ENCODE assay signal across 8 cellular contexts in the genomic region with DNA sequence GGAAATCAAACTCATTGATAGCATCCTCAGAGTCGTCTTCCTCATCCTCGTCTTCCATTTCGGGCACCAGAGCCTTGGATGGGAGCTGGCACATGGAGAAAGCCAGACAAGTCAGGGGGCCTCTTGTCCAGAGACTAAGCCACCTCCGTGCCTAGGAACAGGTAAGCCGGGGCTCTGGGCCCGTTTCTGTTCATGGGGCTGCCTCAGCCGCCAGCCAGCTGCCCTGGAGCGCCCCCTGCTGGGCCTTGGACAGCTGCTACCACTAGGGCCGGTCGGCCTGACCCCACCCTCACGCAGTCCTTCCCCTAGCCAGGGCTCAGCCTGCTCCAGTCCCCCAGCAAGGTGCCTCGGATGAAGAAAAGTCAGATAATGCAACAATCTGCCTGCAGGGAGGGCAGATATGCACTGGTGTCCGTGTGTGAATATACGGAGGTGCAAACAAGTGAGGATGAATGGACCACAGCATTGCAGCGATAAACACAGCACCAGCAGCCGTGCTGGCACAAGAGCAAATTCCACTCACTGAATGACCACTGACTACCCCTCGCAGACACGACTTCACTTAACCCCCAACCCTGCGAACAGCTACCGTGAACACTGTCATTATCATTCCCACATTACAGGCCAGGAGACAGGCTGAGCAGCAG. TPM values are rescaled to one million over a fixed set of nuclear protein-coding genes. Genes with fewer than 3 reads are reported as not detected.
DNase-seq lines count a peak whose midpoint lies in the region; ATAC-seq, FAIRE-seq and TF ChIP-seq lines count a peak whose summit lies in the region.

No MANE protein-coding gene starts in this region.

- intact Hi-C loops in left ventricle myocardium inferior (cut with micrococcal nuclease) = no loop called here

- peak overlapping the region; percentile 77 for H3K27ac ChIP-seq in left ventricle myocardium inferior (replicated peaks)
- H3K27ac ChIP-seq in small intestine (ENCODE audit: low read depth in 1 of 2, low read length in 1 of 2) = no peak overlapping the region

- H3K9me3 ChIP-seq in BE2C = no peaks in the 10 kb centered on the region
- no peaks in the 10 kb centered on the region for H3K9me3 ChIP-seq in left ventricle myocardium inferior (replicated peaks)
- no peaks in the 10 kb centered on the region for H3K9me3 ChIP-seq in small intestine (ENCODE audit: control insufficient read depth, low read depth)

- peak; percentile 86 for DNase-seq in BE2C
- DNase-seq in HFF-Myc (ENCODE audit: extremely low read depth, low read depth) = no peak
- DNase-seq in SW480 (ENCODE audit: low spot score) = peak; percentile 49
- DNase-seq in activated naive CD8-positive, alpha-beta T cell treated with anti-CD3 and anti-CD28 coated beads, Interleukin-2, amount 50 U/mL, for 16 hours (ENCODE audit: low read depth, low spot score) = peak; percentile 59
- DNase-seq in left ventricle myocardium inferior = peak; percentile 80
- DNase-seq in small intestine = peak; percentile 69

- H3K4me3 ChIP-seq in BE2C (ENCODE audit: low read depth, low read length) = no peak overlapping the region
- H3K4me3 ChIP-seq in HFF-Myc (replicated peaks; ENCODE audit: low read depth, low read length) = no peak overlapping the region
- peak overlapping the region; percentile 1 for H3K4me3 ChIP-seq in left ventricle myocardium inferior
- no peak overlapping the region for H3K4me3 ChIP-seq in small intestine (ENCODE audit: low read depth in 1 of 2, low read length in 2 of 2)

- H3K4me1 ChIP-seq in BE2C = no peaks in the 10 kb centered on the region
- peaks cover 51% of the 10 kb centered on the region for H3K4me1 ChIP-seq in left ventricle myocardium inferior
- H3K4me1 ChIP-seq in small intestine (ENCODE audit: control insufficient read depth in 2 of 2, insufficient read depth in 1 of 2, low read depth in 1 of 2, low read length in 1 of 2) = no peaks in the 10 kb centered on the region

- FAIRE-seq in small intestine (lab: Jason Lieb, UNC) = no peak

- WGBS in small intestine, 3 donors = 38 to 42% (median 40%) methylated on average over 19 to 20 of the region's 20 CpGs

- H3K36me3 ChIP-seq in BE2C (peaks cover 89% of the 10 kb centered on the region), left ventricle myocardium inferior (peaks cover 94% of the 10 kb centered on the region), small intestine (ENCODE audit: control insufficient read depth in 2 of 2, insufficient read depth in 2 of 2, low read length in 2 of 2) (peaks cover 19 to 42% of the 10 kb centered on the region in 2 donors)

- H3K27me3 ChIP-seq in BE2C (no peaks in the 10 kb centered on the region), left ventricle myocardium inferior (ENCODE audit: low read depth) (no peaks in the 10 kb centered on the region), small intestine (ENCODE audit: control insufficient read depth in 2 of 2, insufficient read depth in 2 of 2, low read length in 2 of 2) (no peaks in the 10 kb centered on the region)

- ATAC-seq in HG03439 (IDR thresholded peaks at IDR 0.05; ENCODE audit: unreplicated experiment) = no peak
- ATAC-seq in GM19467 (IDR thresholded peaks at IDR 0.05; ENCODE audit: unreplicated experiment) = no peak

- TF ChIP-seq CTCF in BE2C (IDR thresholded peaks at IDR 0.05; ENCODE audit: low read depth, low read length) (peak; percentile 91), HFF-Myc (IDR thresholded peaks at IDR 0.05; ENCODE audit: low read depth, low read length, missing control alignments) (peak; percentile 92), left ventricle myocardium inferior (IDR thresholded peaks at IDR 0.05; ENCODE audit: borderline replicate concordance) (peak; percentile 96)

RNA-seq across cellular contexts. Expression of gene PRKD2, which starts 11.9 kb away (rescaled TPM):
- 48.9 TPM for polyA plus RNA-seq in BE2C (2012; ENCODE audit: insufficient read depth, insufficient read length, low read depth)
- 7.9 TPM for total RNA-seq in left ventricle myocardium inferior
- 10 to 100 TPM; 30.7 to 87.4 (median 71.9) TPM for polyA plus RNA-seq in small intestine

RNA-seq across cellular contexts. Expression of gene FKRP, which starts 17.0 kb away (rescaled TPM):
- polyA plus RNA-seq in BE2C (2012; ENCODE audit: insufficient read depth, insufficient read length, low read depth) = 29.4 TPM
- total RNA-seq in left ventricle myocardium inferior = 15.6 TPM
- polyA plus RNA-seq in small intestine = 1 to 10 TPM; 7.0 to 9.3 (median 8.3) TPM

RNA-seq across cellular contexts. Expression of gene STRN4, which starts 17.4 kb away (rescaled TPM):
- 237 TPM for polyA plus RNA-seq in BE2C (2012; ENCODE audit: insufficient read depth, insufficient read length, low read depth)
- 52.7 TPM for total RNA-seq in left ventricle myocardium inferior
- 10 to 100 TPM; 44.6 to 51.6 (median 50.5) TPM for polyA plus RNA-seq in small intestine

RNA-seq across cellular contexts. Expression of gene SLC1A5, which starts 59.6 kb away (rescaled TPM):
- polyA plus RNA-seq in BE2C (2012; ENCODE audit: insufficient read depth, insufficient read length, low read depth) = 164 TPM
- total RNA-seq in left ventricle myocardium inferior = 5.9 TPM
- 100 to 1,000 TPM in 1 of 3 donors, 1 to 10 TPM in 2; 1.6 to 159 (median 7.0) TPM for polyA plus RNA-seq in small intestine
